In genomic region chr20:54168961-54169862, GRCh38 we compare ENCODE assay signal across 1 cellular context.
TF ChIP-seq lines count a peak whose summit lies in the region.

No MANE protein-coding gene starts in this region.

TF ChIP-seq in HepG2, 621 proteins besides CTCF, POLR2A, EP300 and RAD21 (continued from another document and continues in another):
- TF ChIP-seq FOXA1 (IDR thresholded peaks at IDR 0.05) (no peak), FOXA1 (CRISPR knock-in tag; IDR thresholded peaks at IDR 0.05) (peak; percentile 54), FOXP4 (CRISPR knock-in tag; IDR thresholded peaks at IDR 0.05) (no peak), MED13 (CRISPR knock-in tag; IDR thresholded peaks at IDR 0.05) (no peak), ARID5B (CRISPR knock-in tag; IDR thresholded peaks at IDR 0.05) (peak; percentile 26; the same call in 1 of the 2 replicates), JUN (CRISPR knock-in tag; IDR thresholded peaks at IDR 0.05) (peak; percentile 65; the same call in 1 of the 2 replicates), ZNF121 (CRISPR knock-in tag; IDR thresholded peaks at IDR 0.05) (no peak), NPAS2 (CRISPR knock-in tag; IDR thresholded peaks at IDR 0.05; ENCODE audit: borderline replicate concordance) (no peak), RXRA (CRISPR knock-in tag; IDR thresholded peaks at IDR 0.05) (no peak), KAT8 (CRISPR knock-in tag; IDR thresholded peaks at IDR 0.05) (0 out of 2 replicates have a peak, but pooled peaks have one; percentile 24), ZNF878 (CRISPR knock-in tag; IDR thresholded peaks at IDR 0.05) (peak; percentile 79; the same call in 1 of the 2 replicates), ZNF460 (CRISPR knock-in tag; IDR thresholded peaks at IDR 0.05; ENCODE audit: borderline replicate concordance) (no peak), ETV5 (CRISPR knock-in tag; IDR thresholded peaks at IDR 0.05; ENCODE audit: borderline replicate concordance) (0 out of 2 replicates have a peak, but pooled peaks have one; percentile 10), BRCA1 (CRISPR knock-in tag; IDR thresholded peaks at IDR 0.05) (no peak), SAP130 (CRISPR knock-in tag; IDR thresholded peaks at IDR 0.05; ENCODE audit: low read depth) (peak; percentile 30), ZNF430 (CRISPR knock-in tag; IDR thresholded peaks at IDR 0.05) (no peak), SYNCRIP (IDR thresholded peaks at IDR 0.05; ENCODE audit: insufficient read depth, low read depth, low read length) (no peak), ZNF577 (CRISPR knock-in tag; IDR thresholded peaks at IDR 0.05; ENCODE audit: borderline replicate concordance, low read depth) (no peak), ZNF746 (CRISPR knock-in tag; IDR thresholded peaks at IDR 0.05) (no peak), ZNF724P (CRISPR knock-in tag; IDR thresholded peaks at IDR 0.05; ENCODE audit: borderline replicate concordance) (no peak), MAFK (conservative IDR thresholded peaks at IDR 0.05 in 1 of 2, IDR thresholded peaks at IDR 0.05 in 1 of 2; ENCODE audit: low read length in 2 of 2) (no peak), TP53 (CRISPR knock-in tag; conservative IDR thresholded peaks at IDR 0.05) (no peak), BORCS8-MEF2B (CRISPR knock-in tag; IDR thresholded peaks at IDR 0.05) (no peak), NR2F6 (IDR thresholded peaks at IDR 0.05) (no peak), NR2F6 (CRISPR knock-in tag; IDR thresholded peaks at IDR 0.05) (no peak), NFYB (CRISPR knock-in tag; IDR thresholded peaks at IDR 0.05) (no peak), NCOA2 (CRISPR knock-in tag; IDR thresholded peaks at IDR 0.05) (0 out of 2 replicates have a peak, but pooled peaks have one; percentile 17), ZNF772 (CRISPR knock-in tag; IDR thresholded peaks at IDR 0.05) (no peak), BCLAF1 (IDR thresholded peaks at IDR 0.05) (no peak), ZNF589 (CRISPR knock-in tag; conservative IDR thresholded peaks at IDR 0.05) (no peak), MBNL3 (CRISPR knock-in tag; conservative IDR thresholded peaks at IDR 0.05) (no peak), SMARCC2 (IDR thresholded peaks at IDR 0.05) (0 out of 2 replicates have a peak, but pooled peaks have one; percentile 21), GFI1 (CRISPR knock-in tag; IDR thresholded peaks at IDR 0.05; ENCODE audit: borderline replicate concordance) (no peak), HNF4A (CRISPR knock-in tag; IDR thresholded peaks at IDR 0.05) (peak; percentile 25)
- TF ChIP-seq, protein P1, sequence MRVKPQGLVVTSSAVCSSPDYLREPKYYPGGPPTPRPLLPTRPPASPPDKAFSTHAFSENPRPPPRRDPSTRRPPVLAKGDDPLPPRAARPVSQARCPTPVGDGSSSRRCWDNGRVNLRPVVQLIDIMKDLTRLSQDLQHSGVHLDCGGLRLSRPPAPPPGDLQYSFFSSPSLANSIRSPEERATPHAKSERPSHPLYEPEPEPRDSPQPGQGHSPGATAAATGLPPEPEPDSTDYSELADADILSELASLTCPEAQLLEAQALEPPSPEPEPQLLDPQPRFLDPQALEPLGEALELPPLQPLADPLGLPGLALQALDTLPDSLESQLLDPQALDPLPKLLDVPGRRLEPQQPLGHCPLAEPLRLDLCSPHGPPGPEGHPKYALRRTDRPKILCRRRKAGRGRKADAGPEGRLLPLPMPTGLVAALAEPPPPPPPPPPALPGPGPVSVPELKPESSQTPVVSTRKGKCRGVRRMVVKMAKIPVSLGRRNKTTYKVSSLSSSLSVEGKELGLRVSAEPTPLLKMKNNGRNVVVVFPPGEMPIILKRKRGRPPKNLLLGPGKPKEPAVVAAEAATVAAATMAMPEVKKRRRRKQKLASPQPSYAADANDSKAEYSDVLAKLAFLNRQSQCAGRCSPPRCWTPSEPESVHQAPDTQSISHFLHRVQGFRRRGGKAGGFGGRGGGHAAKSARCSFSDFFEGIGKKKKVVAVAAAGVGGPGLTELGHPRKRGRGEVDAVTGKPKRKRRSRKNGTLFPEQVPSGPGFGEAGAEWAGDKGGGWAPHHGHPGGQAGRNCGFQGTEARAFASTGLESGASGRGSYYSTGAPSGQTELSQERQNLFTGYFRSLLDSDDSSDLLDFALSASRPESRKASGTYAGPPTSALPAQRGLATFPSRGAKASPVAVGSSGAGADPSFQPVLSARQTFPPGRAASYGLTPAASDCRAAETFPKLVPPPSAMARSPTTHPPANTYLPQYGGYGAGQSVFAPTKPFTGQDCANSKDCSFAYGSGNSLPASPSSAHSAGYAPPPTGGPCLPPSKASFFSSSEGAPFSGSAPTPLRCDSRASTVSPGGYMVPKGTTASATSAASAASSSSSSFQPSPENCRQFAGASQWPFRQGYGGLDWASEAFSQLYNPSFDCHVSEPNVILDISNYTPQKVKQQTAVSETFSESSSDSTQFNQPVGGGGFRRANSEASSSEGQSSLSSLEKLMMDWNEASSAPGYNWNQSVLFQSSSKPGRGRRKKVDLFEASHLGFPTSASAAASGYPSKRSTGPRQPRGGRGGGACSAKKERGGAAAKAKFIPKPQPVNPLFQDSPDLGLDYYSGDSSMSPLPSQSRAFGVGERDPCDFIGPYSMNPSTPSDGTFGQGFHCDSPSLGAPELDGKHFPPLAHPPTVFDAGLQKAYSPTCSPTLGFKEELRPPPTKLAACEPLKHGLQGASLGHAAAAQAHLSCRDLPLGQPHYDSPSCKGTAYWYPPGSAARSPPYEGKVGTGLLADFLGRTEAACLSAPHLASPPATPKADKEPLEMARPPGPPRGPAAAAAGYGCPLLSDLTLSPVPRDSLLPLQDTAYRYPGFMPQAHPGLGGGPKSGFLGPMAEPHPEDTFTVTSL (CRISPR knock-in tag; IDR thresholded peaks at IDR 0.05; ENCODE audit: borderline replicate concordance) = peak; percentile 48; the same call in 1 of the 2 replicates
- TF ChIP-seq, protein P2, sequence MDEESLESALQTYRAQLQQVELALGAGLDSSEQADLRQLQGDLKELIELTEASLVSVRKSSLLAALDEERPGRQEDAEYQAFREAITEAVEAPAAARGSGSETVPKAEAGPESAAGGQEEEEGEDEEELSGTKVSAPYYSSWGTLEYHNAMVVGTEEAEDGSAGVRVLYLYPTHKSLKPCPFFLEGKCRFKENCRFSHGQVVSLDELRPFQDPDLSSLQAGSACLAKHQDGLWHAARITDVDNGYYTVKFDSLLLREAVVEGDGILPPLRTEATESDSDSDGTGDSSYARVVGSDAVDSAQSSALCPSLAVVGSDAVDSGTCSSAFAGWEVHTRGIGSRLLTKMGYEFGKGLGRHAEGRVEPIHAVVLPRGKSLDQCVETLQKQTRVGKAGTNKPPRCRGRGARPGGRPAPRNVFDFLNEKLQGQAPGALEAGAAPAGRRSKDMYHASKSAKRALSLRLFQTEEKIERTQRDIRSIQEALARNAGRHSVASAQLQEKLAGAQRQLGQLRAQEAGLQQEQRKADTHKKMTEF (CRISPR knock-in tag; IDR thresholded peaks at IDR 0.05) = peak; percentile 19; the same call in 1 of the 2 replicates
- TF ChIP-seq, protein P3, sequence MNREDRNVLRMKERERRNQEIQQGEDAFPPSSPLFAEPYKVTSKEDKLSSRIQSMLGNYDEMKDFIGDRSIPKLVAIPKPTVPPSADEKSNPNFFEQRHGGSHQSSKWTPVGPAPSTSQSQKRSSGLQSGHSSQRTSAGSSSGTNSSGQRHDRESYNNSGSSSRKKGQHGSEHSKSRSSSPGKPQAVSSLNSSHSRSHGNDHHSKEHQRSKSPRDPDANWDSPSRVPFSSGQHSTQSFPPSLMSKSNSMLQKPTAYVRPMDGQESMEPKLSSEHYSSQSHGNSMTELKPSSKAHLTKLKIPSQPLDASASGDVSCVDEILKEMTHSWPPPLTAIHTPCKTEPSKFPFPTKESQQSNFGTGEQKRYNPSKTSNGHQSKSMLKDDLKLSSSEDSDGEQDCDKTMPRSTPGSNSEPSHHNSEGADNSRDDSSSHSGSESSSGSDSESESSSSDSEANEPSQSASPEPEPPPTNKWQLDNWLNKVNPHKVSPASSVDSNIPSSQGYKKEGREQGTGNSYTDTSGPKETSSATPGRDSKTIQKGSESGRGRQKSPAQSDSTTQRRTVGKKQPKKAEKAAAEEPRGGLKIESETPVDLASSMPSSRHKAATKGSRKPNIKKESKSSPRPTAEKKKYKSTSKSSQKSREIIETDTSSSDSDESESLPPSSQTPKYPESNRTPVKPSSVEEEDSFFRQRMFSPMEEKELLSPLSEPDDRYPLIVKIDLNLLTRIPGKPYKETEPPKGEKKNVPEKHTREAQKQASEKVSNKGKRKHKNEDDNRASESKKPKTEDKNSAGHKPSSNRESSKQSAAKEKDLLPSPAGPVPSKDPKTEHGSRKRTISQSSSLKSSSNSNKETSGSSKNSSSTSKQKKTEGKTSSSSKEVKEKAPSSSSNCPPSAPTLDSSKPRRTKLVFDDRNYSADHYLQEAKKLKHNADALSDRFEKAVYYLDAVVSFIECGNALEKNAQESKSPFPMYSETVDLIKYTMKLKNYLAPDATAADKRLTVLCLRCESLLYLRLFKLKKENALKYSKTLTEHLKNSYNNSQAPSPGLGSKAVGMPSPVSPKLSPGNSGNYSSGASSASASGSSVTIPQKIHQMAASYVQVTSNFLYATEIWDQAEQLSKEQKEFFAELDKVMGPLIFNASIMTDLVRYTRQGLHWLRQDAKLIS (CRISPR knock-in tag; IDR thresholded peaks at IDR 0.05) = no peak
- TF ChIP-seq, protein P4, sequence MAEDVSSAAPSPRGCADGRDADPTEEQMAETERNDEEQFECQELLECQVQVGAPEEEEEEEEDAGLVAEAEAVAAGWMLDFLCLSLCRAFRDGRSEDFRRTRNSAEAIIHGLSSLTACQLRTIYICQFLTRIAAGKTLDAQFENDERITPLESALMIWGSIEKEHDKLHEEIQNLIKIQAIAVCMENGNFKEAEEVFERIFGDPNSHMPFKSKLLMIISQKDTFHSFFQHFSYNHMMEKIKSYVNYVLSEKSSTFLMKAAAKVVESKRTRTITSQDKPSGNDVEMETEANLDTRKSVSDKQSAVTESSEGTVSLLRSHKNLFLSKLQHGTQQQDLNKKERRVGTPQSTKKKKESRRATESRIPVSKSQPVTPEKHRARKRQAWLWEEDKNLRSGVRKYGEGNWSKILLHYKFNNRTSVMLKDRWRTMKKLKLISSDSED (CRISPR knock-in tag; IDR thresholded peaks at IDR 0.05) = no peak
- TF ChIP-seq, protein P5, sequence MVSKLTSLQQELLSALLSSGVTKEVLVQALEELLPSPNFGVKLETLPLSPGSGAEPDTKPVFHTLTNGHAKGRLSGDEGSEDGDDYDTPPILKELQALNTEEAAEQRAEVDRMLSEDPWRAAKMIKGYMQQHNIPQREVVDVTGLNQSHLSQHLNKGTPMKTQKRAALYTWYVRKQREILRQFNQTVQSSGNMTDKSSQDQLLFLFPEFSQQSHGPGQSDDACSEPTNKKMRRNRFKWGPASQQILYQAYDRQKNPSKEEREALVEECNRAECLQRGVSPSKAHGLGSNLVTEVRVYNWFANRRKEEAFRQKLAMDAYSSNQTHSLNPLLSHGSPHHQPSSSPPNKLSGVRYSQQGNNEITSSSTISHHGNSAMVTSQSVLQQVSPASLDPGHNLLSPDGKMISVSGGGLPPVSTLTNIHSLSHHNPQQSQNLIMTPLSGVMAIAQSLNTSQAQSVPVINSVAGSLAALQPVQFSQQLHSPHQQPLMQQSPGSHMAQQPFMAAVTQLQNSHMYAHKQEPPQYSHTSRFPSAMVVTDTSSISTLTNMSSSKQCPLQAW (CRISPR knock-in tag; IDR thresholded peaks at IDR 0.05) = no peak
